Comparison of ENCODE assay signal across 8 cellular contexts in the genomic region with DNA sequence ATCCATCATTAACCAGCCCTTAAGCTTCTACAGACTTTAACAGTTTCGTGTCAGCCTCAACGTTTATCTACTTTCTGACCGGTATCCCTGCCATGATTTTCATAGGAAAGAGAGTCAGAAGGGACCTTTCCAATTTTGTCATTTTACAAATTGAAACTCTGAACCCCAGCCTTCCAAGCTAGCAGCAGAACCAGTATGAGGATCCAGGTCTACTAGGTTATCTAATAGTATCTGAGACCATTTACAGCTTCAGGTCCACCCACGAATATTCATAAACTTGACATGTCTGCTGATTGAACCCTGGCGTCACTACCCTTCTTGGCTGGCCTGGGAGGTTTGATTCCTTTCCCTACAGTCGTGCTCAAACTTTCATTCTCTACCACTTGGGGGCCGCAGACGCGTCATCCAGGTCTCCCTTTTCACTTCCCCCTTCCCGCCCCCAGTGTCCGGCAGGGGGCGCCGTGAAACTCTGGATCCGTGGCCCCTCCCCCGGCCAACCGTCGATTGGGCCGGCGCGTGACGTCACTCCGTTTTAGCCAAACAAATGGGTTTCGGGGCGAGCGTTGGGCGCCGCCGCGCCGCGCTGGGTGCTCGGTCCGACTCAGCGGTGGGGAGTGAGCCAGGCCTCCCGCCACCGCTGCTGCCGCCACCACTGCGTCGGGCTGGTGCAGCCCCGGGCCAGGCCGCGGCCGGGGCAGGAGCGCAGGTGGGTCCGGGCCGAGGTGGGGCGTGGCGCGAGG. TPM values are rescaled to one million over a fixed set of nuclear protein-coding genes. Genes with fewer than 3 reads are reported as not detected.
A peak's percentile ranks its signal among the peaks of the same experiment; 100 is the strongest.
DNase-seq lines count a peak whose midpoint lies in the region; ATAC-seq lines count a peak whose summit lies in the region.

A gene with protein sequence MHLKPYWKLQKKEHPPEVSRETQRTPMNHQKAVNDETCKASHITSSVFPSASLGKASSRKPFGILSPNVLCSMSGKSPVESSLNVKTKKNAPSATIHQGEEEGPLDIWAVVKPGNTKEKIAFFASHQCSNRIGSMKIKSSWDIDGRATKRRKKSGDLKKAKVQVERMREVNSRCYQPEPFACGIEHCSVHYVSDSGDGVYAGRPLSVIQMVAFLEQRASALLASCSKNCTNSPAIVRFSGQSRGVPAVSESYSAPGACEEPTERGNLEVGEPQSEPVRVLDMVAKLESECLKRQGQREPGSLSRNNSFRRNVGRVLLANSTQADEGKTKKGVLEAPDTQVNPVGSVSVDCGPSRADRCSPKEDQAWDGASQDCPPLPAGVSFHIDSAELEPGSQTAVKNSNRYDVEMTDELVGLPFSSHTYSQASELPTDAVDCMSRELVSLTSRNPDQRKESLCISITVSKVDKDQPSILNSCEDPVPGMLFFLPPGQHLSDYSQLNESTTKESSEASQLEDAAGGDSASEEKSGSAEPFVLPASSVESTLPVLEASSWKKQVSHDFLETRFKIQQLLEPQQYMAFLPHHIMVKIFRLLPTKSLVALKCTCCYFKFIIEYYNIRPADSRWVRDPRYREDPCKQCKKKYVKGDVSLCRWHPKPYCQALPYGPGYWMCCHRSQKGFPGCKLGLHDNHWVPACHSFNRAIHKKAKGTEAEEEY (plus strand): TSS at position 590 of the 740 bp plus-strand sequence. CDS start 78,970 bp downstream, outside the sequence.

- peak within 1 kb of the TSS; percentile 69 for H3K27ac ChIP-seq in epithelial cell of prostate

- H3K4me1 Mint-ChIP-seq in IgD-negative memory B cell = peaks cover 15 to 31% (median 25%) of the 10 kb centered on the region in 3 donors

- H3K9me3 Mint-ChIP-seq in IgD-negative memory B cell = no peaks in the 10 kb centered on the region

- H3K4me3 Mint-ChIP-seq in IgD-negative memory B cell = peak within 1 kb of the TSS; percentile 91 to 99 (median 96)

- peak; percentile 88 for ATAC-seq in GM21528 (IDR thresholded peaks at IDR 0.05; ENCODE audit: low FRiP score, unreplicated experiment)

- DNase-seq in DMS153 (lab: John Stamatoyannopoulos, UW) (peak; percentile 92), OCI-M2 (lab: John Stamatoyannopoulos, UW; ENCODE audit: unreplicated experiment) (peak; percentile 92), activated T-cell treated with anti-CD3 and anti-CD28 coated beads for 48 hours (ENCODE audit: low read depth) (peak; percentile 99), epithelial cell of prostate (ENCODE audit: low read depth, low spot score) (peak; percentile 79), mucosa of gallbladder (ENCODE audit: low spot score) (peak; percentile 99)
- peak; percentile 100 for DNase-seq in stimulated activated CD8-positive, alpha-beta memory T cell treated with anti-CD3 and anti-CD28 coated beads, Interleukin-4, amount 100 ng/mL, for 48 hours

- H3K27me3 Mint-ChIP-seq in IgD-negative memory B cell = no peaks in the 10 kb centered on the region

- H3K36me3 Mint-ChIP-seq in IgD-negative memory B cell = no peaks in the 10 kb centered on the region

- peak within 1 kb of the TSS; percentile 92 to 99 (median 98) for H3K27ac Mint-ChIP-seq in IgD-negative memory B cell

RNA-seq across cellular contexts. Expression of the gene that starts here (rescaled TPM):
- 23.7 TPM for polyA plus RNA-seq in IgD-negative memory B cell
- total RNA-seq in mucosa of gallbladder = 27.0 TPM

Comparison
In these comparisons a context has a peak if more than half of its experiments do, and no peak if none do; other contexts are left out.
1. Peak in every context shown above with its lines: DNase-seq, ATAC-seq and H3K27ac ChIP-seq.